Comparison of ENCODE assay signal across 20 cellular contexts in genomic region chr16:8741636-8742427, GRCh38. TPM values are rescaled to one million over a fixed set of nuclear protein-coding genes. Genes with fewer than 3 reads are reported as not detected.
DNase-seq lines count a peak whose midpoint lies in the region; ATAC-seq and TF ChIP-seq lines count a peak whose summit lies in the region.
"Had no signal": no experiment of that assay in that cellular context is flagged by ENCODE, and none has a peak within 500 bp of the region (broad histone marks: within the 10 kb centered on the region; RNA-seq: fewer than 3 reads in every experiment).

No MANE protein-coding gene starts in this region.

- peaks cover 78% of the 10 kb centered on the region for H3K36me3 Mint-ChIP-seq in brain

- peak; percentile 21 to 54 (median 39) for ATAC-seq in heart left ventricle
- ATAC-seq in lower lobe of right lung, result no peak

- H3K27ac Mint-ChIP-seq in brain, result peak overlapping the region; percentile 2 to 87 (median 37)
- H3K27ac Mint-ChIP-seq: B cell, HFFc6 had no signal

- intact Hi-C loops in heart left ventricle (cut with DNase I) (no loop called here), sigmoid colon (cut with DNase I) (no loop called here), lower lobe of right lung (cut with DNase I) (no loop called here)

- 37 to 58% (median 53%) methylated on average over 9 to 10 of the region's 10 CpGs for whole genome bisulfite sequencing in heart left ventricle, 4 donors
- WGBS in liver, result 41% methylated on average over 10 of the region's 10 CpGs
- WGBS in sigmoid colon, 2 donors, result 85 to 86% methylated on average over 10 of the region's 10 CpGs

- H3K9me3 Mint-ChIP-seq in brain, result peaks cover 0 to 7% (median 3%) of the 10 kb centered on the region in 5 experiments
- H3K9me3 Mint-ChIP-seq: HFFc6 had no signal

- TF ChIP-seq POLR2A in heart left ventricle (IDR thresholded peaks at IDR 0.05) (no peak), sigmoid colon (IDR thresholded peaks at IDR 0.05) (no peak)

- no peak for TF ChIP-seq CTCF in brain (conservative IDR thresholded peaks at IDR 0.05)
- TF ChIP-seq CTCF in heart left ventricle (IDR thresholded peaks at IDR 0.05), result no peak
- TF ChIP-seq CTCF in liver (IDR thresholded peaks at IDR 0.05; ENCODE audit: low read depth, low read length, missing input control), result no peak
- no peak for TF ChIP-seq CTCF in sigmoid colon (IDR thresholded peaks at IDR 0.05)
- TF ChIP-seq CTCF in lower lobe of right lung (IDR thresholded peaks at IDR 0.05), result no peak

- H3K4me1 ChIP-seq in heart left ventricle (peaks cover 0 to 27% (median 12%) of the 10 kb centered on the region in 12 donors), liver (ENCODE audit: control insufficient read depth in 4 of 4, insufficient read depth in 4 of 4, low read length in 3 of 4) (peaks cover 2 to 35% (median 19%) of the 10 kb centered on the region in 4 donors), sigmoid colon (peaks cover 0 to 3% (median 0%) of the 10 kb centered on the region in 4 donors), lower lobe of right lung (no peaks in the 10 kb centered on the region)
- H3K4me1 ChIP-seq: SJCRH30 had no signal

- H3K4me3 ChIP-seq in heart left ventricle (no peak overlapping the region), liver (ENCODE audit: low read depth in 1 of 3, low read length in 3 of 3) (no peak overlapping the region), sigmoid colon (no peak overlapping the region), lower lobe of right lung (no peak overlapping the region)
- H3K4me3 ChIP-seq: SJCRH30 had no signal

- H3K4me1 Mint-ChIP-seq in brain, result peaks cover 19% of the 10 kb centered on the region
- H3K4me1 Mint-ChIP-seq: B cell; CD4-positive, CD25-positive, alpha-beta regulatory T cell had no signal

- peaks cover 3% of the 10 kb centered on the region for H3K27me3 Mint-ChIP-seq in brain
- H3K27me3 Mint-ChIP-seq: B cell; CD4-positive, CD25-positive, alpha-beta regulatory T cell had no signal

- H3K9ac ChIP-seq in liver (ENCODE audit: low read depth in 1 of 2, low read length in 2 of 2), result peak overlapping the region in 1 of 2 donors; percentile 92

- peak; percentile 11 to 25 for TF ChIP-seq RAD21 in liver (IDR thresholded peaks at IDR 0.05)

- H3K9me3 ChIP-seq in heart left ventricle (no peaks in the 10 kb centered on the region), liver (ENCODE audit: control insufficient read depth in 4 of 4, low read length in 3 of 4) (no peaks in the 10 kb centered on the region), sigmoid colon (no peaks in the 10 kb centered on the region), lower lobe of right lung (no peaks in the 10 kb centered on the region)
- H3K9me3 ChIP-seq: Caco-2, SJCRH30 had no signal

- DNase-seq in heart left ventricle (no peak), sigmoid colon (peak; percentile 20), lower lobe of right lung (no peak), NCI-H2029 treated with DMSO at 0.1 percent for 48 hours (lab: John Stamatoyannopoulos, UW) (no peak), RPMI8226 (no peak)
- DNase-seq: Caco-2; CD4-positive, CD25-positive, alpha-beta regulatory T cell; HFFc6; MV-4-11; NCI-H1417; NCI-H187 treated with DMSO at 0.1 percent for 48 hours; NCI-H2171; NCI-H446; NCI-H69; NK-92 treated with Interleukin-12 subunit alpha and Interleukin-12 subunit beta, amount 100 ng/mL, for 24 hours; OCI-M1; SJCRH30 had no signal

- H3K36me3 ChIP-seq in heart left ventricle (peaks cover 0 to 4% (median 0%) of the 10 kb centered on the region in 9 donors), liver (ENCODE audit: control insufficient read depth in 4 of 4, insufficient read depth in 3 of 4, low read depth in 1 of 4, low read length in 3 of 4) (peaks cover 0 to 10% (median 2%) of the 10 kb centered on the region in 4 donors), sigmoid colon (peaks cover 0 to 2% (median 0%) of the 10 kb centered on the region in 4 donors), lower lobe of right lung (no peaks in the 10 kb centered on the region)

- no peaks in the 10 kb centered on the region for H3K27me3 ChIP-seq in heart left ventricle
- no peaks in the 10 kb centered on the region for H3K27me3 ChIP-seq in liver (ENCODE audit: control insufficient read depth in 4 of 4, insufficient read depth in 4 of 4, low read length in 3 of 4)
- H3K27me3 ChIP-seq in sigmoid colon, result no peaks in the 10 kb centered on the region
- no peaks in the 10 kb centered on the region for H3K27me3 ChIP-seq in lower lobe of right lung (ENCODE audit: low read depth)
- H3K27me3 ChIP-seq: SJCRH30 had no signal

- no peak for TF ChIP-seq EP300 in sigmoid colon (IDR thresholded peaks at IDR 0.05)

- H3K27ac ChIP-seq in heart left ventricle (peak overlapping the region in 7 of 12 donors; percentile 36 to 81 (median 73)), liver (ENCODE audit: low read depth in 1 of 2, low read length in 2 of 2) (peak overlapping the region; percentile 84 to 98), sigmoid colon (no peak overlapping the region), lower lobe of right lung (no peak overlapping the region)
- H3K27ac ChIP-seq: SJCRH30 had no signal

- H3K4me3 Mint-ChIP-seq in brain, result no peak overlapping the region
- H3K4me3 Mint-ChIP-seq: B cell; CD4-positive, CD25-positive, alpha-beta regulatory T cell; HFFc6 had no signal

TF ChIP-seq in liver, 16 proteins besides CTCF, POLR2A, EP300 and RAD21:
- no peak for TF ChIP-seq GABPA (IDR thresholded peaks at IDR 0.05 in 1 of 2, conservative IDR thresholded peaks at IDR 0.05 in 1 of 2)
- peak in 1 of 2 donors; percentile 57 for TF ChIP-seq HNF4A (conservative IDR thresholded peaks at IDR 0.05)
- peak; percentile 17 for TF ChIP-seq TAF1 (conservative IDR thresholded peaks at IDR 0.05)
- TF ChIP-seq REST (IDR thresholded peaks at IDR 0.05), result peak; percentile 59
- peak in 1 of 2 donors; percentile 55 for TF ChIP-seq RXRA (IDR thresholded peaks at IDR 0.05)
- peak; percentile 28 for TF ChIP-seq YY1 (IDR thresholded peaks at IDR 0.05)
- no peak for TF ChIP-seq FOXA2 (IDR thresholded peaks at IDR 0.05)
- peak in 1 of 2 donors; percentile 22 for TF ChIP-seq JUND (IDR thresholded peaks at IDR 0.05)
- TF ChIP-seq SP1 (IDR thresholded peaks at IDR 0.05), result peak; percentile 38

RNA-seq across cellular contexts. Expression of gene TMEM186, which starts 55.6 kb away (rescaled TPM):
- polyA plus RNA-seq in brain (ENCODE audit: insufficient read depth, low read depth, low replicate concordance) (12.4 TPM), heart left ventricle (10 to 100 TPM in 1 of 2 donors, 1 to 10 TPM in 1; 8.7 to 17.2 TPM), liver (10 to 100 TPM in 1 of 2 donors, 1 to 10 TPM in 1; 7.6 to 11.0 TPM), sigmoid colon (10 to 100 TPM in 1 of 3 donors, 1 to 10 TPM in 2; 9.0 to 13.9 (median 9.9) TPM)
- total RNA-seq in heart left ventricle (10 to 100 TPM in 8 of 9 donors, 1 to 10 TPM in 1; 9.6 to 14.6 (median 12.4) TPM), liver (1 to 10 TPM; 3.3 to 6.5 TPM), sigmoid colon (10 to 100 TPM in 2 of 4 donors, 1 to 10 TPM in 2; 1.9 to 13.3 (median 8.7) TPM), lower lobe of right lung (8.6 TPM)

RNA-seq across cellular contexts. Expression of gene PMM2, which starts 55.8 kb away (rescaled TPM):
- polyA plus RNA-seq in brain (ENCODE audit: insufficient read depth, low read depth, low replicate concordance) (4.8 TPM), heart left ventricle (10 to 100 TPM; 10.9 to 29.4 TPM), liver (10 to 100 TPM; 22.0 to 38.0 TPM), sigmoid colon (10 to 100 TPM; 29.8 to 52.4 (median 33.6) TPM)
- total RNA-seq in heart left ventricle (10 to 100 TPM in 8 of 9 donors, 1 to 10 TPM in 1; 9.8 to 25.1 (median 13.4) TPM), liver (10 to 100 TPM in 1 of 2 donors, 1 to 10 TPM in 1; 6.8 to 38.9 TPM), sigmoid colon (10 to 100 TPM; 13.6 to 22.1 (median 18.4) TPM), lower lobe of right lung (39.3 TPM)

Comparison
In these comparisons a context has a peak if more than half of its experiments do, and no peak if none do; other contexts are left out.
1. ATAC-seq: peak in heart left ventricle (4 of 4); none in lower lobe of right lung (0 of 2).
2. H3K27ac ChIP-seq: peak in heart left ventricle (7 of 12) and liver (2 of 2); none in sigmoid colon (0 of 4) and lower lobe of right lung (single experiment).